Comparison of ENCODE assay signal across 8 cellular contexts in the genomic region with DNA sequence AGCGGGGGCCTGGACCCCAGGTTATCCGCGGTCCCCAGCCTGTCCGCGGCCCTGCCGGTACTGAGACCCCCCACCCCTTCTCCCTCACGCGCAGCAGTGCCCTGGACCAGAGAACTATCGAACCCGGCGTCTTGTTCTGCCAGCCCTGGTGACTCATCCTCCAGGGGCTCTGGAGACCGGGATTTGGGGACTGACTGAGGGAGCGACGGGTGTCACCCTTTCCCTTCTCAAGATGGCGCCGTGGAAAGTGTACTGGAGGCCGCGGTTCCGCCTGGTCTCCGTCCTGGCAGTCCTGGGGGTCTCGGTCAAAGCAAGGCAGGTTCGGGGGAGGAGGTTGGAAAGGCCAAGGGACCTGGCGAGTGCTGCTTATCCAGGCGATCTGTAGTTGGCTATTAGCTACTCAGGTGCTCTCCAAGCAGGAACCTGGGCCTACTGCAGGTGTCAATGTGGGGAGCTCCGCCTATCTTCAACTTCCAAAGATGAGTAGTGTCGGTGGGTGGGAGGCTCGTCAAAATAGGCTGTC. TPM values are rescaled to one million over a fixed set of nuclear protein-coding genes. Genes with fewer than 3 reads are reported as not detected.
A peak's percentile ranks its signal among the peaks of the same experiment; 100 is the strongest.
DNase-seq lines count a peak whose midpoint lies in the region; ATAC-seq and TF ChIP-seq lines count a peak whose summit lies in the region.

No MANE protein-coding gene starts in this region.

- H3K27me3 Mint-ChIP-seq in stimulated activated naive CD8-positive, alpha-beta T cell treated with anti-CD3 and anti-CD28 coated beads, Interleukin-15, amount 100 ng/mL, for 72 hours: no peaks in the 10 kb centered on the region

- H3K9me3 Mint-ChIP-seq in stimulated activated naive CD8-positive, alpha-beta T cell treated with anti-CD3 and anti-CD28 coated beads, Interleukin-15, amount 100 ng/mL, for 72 hours: peaks cover 0 to 5% of the 10 kb centered on the region in 2 donors

- TF ChIP-seq POLR2A in erythroblast (IDR thresholded peaks at IDR 0.05; ENCODE audit: low read length): no peak

- H3K4me1 Mint-ChIP-seq in stimulated activated naive CD8-positive, alpha-beta T cell treated with anti-CD3 and anti-CD28 coated beads, Interleukin-15, amount 100 ng/mL, for 72 hours: peaks cover 35% of the 10 kb centered on the region

- H3K27ac Mint-ChIP-seq in stimulated activated naive CD8-positive, alpha-beta T cell treated with anti-CD3 and anti-CD28 coated beads, Interleukin-15, amount 100 ng/mL, for 72 hours: peak overlapping the region; percentile 98 to 99

- peak overlapping the region; percentile 89 for H3K4me3 Mint-ChIP-seq in stimulated activated naive CD8-positive, alpha-beta T cell treated with anti-CD3 and anti-CD28 coated beads, Interleukin-15, amount 100 ng/mL, for 72 hours

- peak; percentile 19 for ATAC-seq in HG03066 (IDR thresholded peaks at IDR 0.05; ENCODE audit: low read depth, unreplicated experiment)
- ATAC-seq in stimulated activated naive CD8-positive, alpha-beta T cell treated with anti-CD3 and anti-CD28 coated beads, Interleukin-15, amount 100 ng/mL, for 72 hours: peak; percentile 39

- DNase-seq in NCI-H2081 (lab: John Stamatoyannopoulos, UW) (peak; percentile 4 to 59), NCI-H2081 treated with DMSO at 0.1 percent for 48 hours (lab: John Stamatoyannopoulos, UW) (no peak), NCI-H82 (lab: John Stamatoyannopoulos, UW) (peak; percentile 50), activated T-cell treated with anti-CD3 and anti-CD28 coated beads for 48 hours (ENCODE audit: low read depth) (peak; percentile 40), erythroblast (lab: John Stamatoyannopoulos, UW) (peak; percentile 75 to 83), myocyte (ENCODE audit: low read depth) (peak; percentile 66)
- peak; percentile 58 to 62 for DNase-seq in stimulated activated naive CD8-positive, alpha-beta T cell treated with anti-CD3 and anti-CD28 coated beads, Interleukin-15, amount 100 ng/mL, for 72 hours

RNA-seq across cellular contexts. Expression of a gene that starts 0.7 kb away (rescaled TPM):
- total RNA-seq in myocyte: 58.1 and 58.5 TPM in 2 replicates
- 32.2 TPM for polyA plus RNA-seq in myocyte (2012)

RNA-seq across cellular contexts. Expression of a gene that starts 13.6 kb away (rescaled TPM):
- total RNA-seq in myocyte: 1.1 TPM in 1 of 2 replicates, not detected in the other
- 1.5 TPM for polyA plus RNA-seq in myocyte (2012)
